In the genomic region with DNA sequence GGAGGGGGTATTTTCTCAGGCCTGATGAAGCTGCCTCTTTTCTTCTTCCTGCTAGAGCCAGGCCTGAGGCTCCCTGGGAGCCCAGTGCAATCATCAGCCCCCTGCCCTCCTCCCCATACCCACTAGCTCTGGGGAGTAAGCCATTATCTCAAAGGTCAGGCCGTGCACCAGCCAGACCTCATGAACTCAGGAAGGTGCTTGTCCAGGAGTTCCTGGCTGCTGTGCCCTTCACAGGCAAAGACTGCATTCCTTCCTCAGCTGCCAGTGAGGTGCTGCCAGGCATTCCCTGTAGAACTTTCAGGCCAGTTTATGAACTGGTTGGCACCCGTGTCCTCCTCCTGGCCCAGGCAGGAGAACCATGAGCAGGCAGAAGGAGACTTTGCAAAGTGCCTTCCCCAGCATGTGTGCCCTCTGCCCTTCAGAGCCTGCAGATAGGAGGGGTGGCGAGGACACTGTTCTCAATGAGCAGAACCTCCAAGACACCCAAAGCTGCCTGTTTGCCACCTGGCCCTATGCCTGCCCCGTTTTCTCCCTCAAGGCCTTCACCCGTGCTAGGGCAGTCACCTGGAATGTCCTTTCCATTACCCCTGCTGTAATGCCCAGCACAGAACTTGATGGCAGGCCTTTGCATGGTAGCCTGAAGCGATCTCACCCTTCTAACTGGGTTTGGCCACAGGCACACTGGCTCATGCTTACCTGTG, we compare ENCODE assay signal across 19 cellular contexts. TPM values are rescaled to one million over a fixed set of nuclear protein-coding genes. Genes with fewer than 3 reads are reported as not detected.
DNase-seq lines count a peak whose midpoint lies in the region; ATAC-seq and TF ChIP-seq lines count a peak whose summit lies in the region.
"Had no signal": no experiment of that assay in that cellular context is flagged by ENCODE, and none has a peak within 500 bp of the region (broad histone marks: within the 10 kb centered on the region; RNA-seq: fewer than 3 reads in every experiment).

No MANE protein-coding gene starts in this region.

- no peak for ATAC-seq in stimulated activated effector memory CD8-positive, alpha-beta T cell treated with anti-CD3 and anti-CD28 coated beads, Interleukin-12 subunit alpha, Interleukin-12 subunit beta, amount 100 ng/mL, for 72 hours
- no peak for ATAC-seq in HG02870 (IDR thresholded peaks at IDR 0.05; ENCODE audit: unreplicated experiment)
- ATAC-seq: activated naive CD4-positive, alpha-beta T cell treated with anti-CD3 and anti-CD28 coated beads, Interleukin-2, amount 50 U/mL, for 72 hours; gastrocnemius medialis had no signal

- no peak for TF ChIP-seq CTCF in GM20000 (IDR thresholded peaks at IDR 0.05; ENCODE audit: extremely low read depth, missing control alignments)
- TF ChIP-seq CTCF in WI38 (IDR thresholded peaks at IDR 0.05; ENCODE audit: low read depth, low read length): no peak
- no peak for TF ChIP-seq CTCF in left ventricle myocardium inferior (IDR thresholded peaks at IDR 0.05; ENCODE audit: borderline replicate concordance)
- no peak for TF ChIP-seq CTCF in sigmoid colon (IDR thresholded peaks at IDR 0.05)

- H3K4me3 ChIP-seq in WI38 (ENCODE audit: low read depth, low read length) (peak overlapping the region; percentile 98), left ventricle myocardium inferior (peak overlapping the region; percentile 77), sigmoid colon (no peak overlapping the region)
- H3K4me3 ChIP-seq: BLaER1 treated with 17β-estradiol and CSF1 and Interleukin-3, amounts not matched to agents 10 nM and 100 nM; PC-9 had no signal

- H3K27ac ChIP-seq in left ventricle myocardium inferior (replicated peaks) (peak overlapping the region; percentile 93), sigmoid colon (peak overlapping the region in 1 of 4 donors; percentile 91)
- H3K27ac ChIP-seq: BLaER1 treated with 17β-estradiol and CSF1 and Interleukin-3, amounts not matched to agents 10 nM and 100 nM; PC-9 had no signal

- H3K36me3 Mint-ChIP-seq in stimulated activated effector memory CD8-positive, alpha-beta T cell treated with anti-CD3 and anti-CD28 coated beads, Interleukin-12 subunit alpha, Interleukin-12 subunit beta, amount 100 ng/mL, for 72 hours: no peaks in the 10 kb centered on the region

- DNase-seq in GM20000 (ENCODE audit: low spot score) (peak; percentile 33), left ventricle myocardium inferior (no peak), sigmoid colon (peak; percentile 54), HT-29 (ENCODE audit: low spot score) (no peak), NCI-H446 (lab: John Stamatoyannopoulos, UW) (no peak)
- no peak for DNase-seq in stimulated activated effector memory CD8-positive, alpha-beta T cell treated with anti-CD3 and anti-CD28 coated beads, Interleukin-12 subunit alpha, Interleukin-12 subunit beta, amount 100 ng/mL, for 72 hours (ENCODE audit: low spot score in 2 of 2)
- DNase-seq: NCI-H1092, NCI-H226, nucleus accumbens, PC-9 had no signal

- 44 to 59% methylated on average over 6 of the region's 6 CpGs for WGBS in sigmoid colon, 2 donors

- H3K27me3 ChIP-seq in left ventricle myocardium inferior (ENCODE audit: low read depth): peaks cover 76% of the 10 kb centered on the region
- H3K27me3 ChIP-seq in sigmoid colon: peaks cover 65 to 96% (median 88%) of the 10 kb centered on the region in 3 donors

- H3K4me1 Mint-ChIP-seq in stimulated activated effector memory CD8-positive, alpha-beta T cell treated with anti-CD3 and anti-CD28 coated beads, Interleukin-12 subunit alpha, Interleukin-12 subunit beta, amount 100 ng/mL, for 72 hours: peaks cover 39% of the 10 kb centered on the region

- no peaks in the 10 kb centered on the region for H3K9me3 Mint-ChIP-seq in stimulated activated effector memory CD8-positive, alpha-beta T cell treated with anti-CD3 and anti-CD28 coated beads, Interleukin-12 subunit alpha, Interleukin-12 subunit beta, amount 100 ng/mL, for 72 hours
- H3K9me3 Mint-ChIP-seq: activated naive CD4-positive, alpha-beta T cell treated with anti-CD3 and anti-CD28 coated beads, Interleukin-2, amount 50 U/mL, for 72 hours; dendritic cell treated with granulocyte-macrophage colony-stimulating factor and Interleukin-4, amounts not matched to agents 40 ng/mL and 50 ng/mL, for 4 days; T-helper 2 cell treated with Interferon-gamma antibody and Interleukin-4, amounts not matched to agents 5 μg/mL and 100 μg/mL, for 36 hours had no signal

- intact Hi-C loops in left ventricle myocardium inferior (cut with micrococcal nuclease): loop anchor here (10.0 kb wide), 1 partner anchor 403 kb away; no protein-coding TSS in a partner anchor
- intact Hi-C loops in sigmoid colon (cut with DNase I): no loop called here

- H3K9me3 ChIP-seq in left ventricle myocardium inferior (replicated peaks) (no peaks in the 10 kb centered on the region), sigmoid colon (no peaks in the 10 kb centered on the region)
- H3K9me3 ChIP-seq: gastrocnemius medialis had no signal

- H3K4me1 ChIP-seq in left ventricle myocardium inferior: peaks cover 68% of the 10 kb centered on the region
- peaks cover 0 to 69% (median 65%) of the 10 kb centered on the region in 4 donors for H3K4me1 ChIP-seq in sigmoid colon

- TF ChIP-seq POLR2A in sigmoid colon (IDR thresholded peaks at IDR 0.05): no peak

- H3K36me3 ChIP-seq in left ventricle myocardium inferior: peaks cover 10% of the 10 kb centered on the region
- H3K36me3 ChIP-seq in sigmoid colon: no peaks in the 10 kb centered on the region
- H3K36me3 ChIP-seq: BLaER1 treated with 17β-estradiol and CSF1 and Interleukin-3, amounts not matched to agents 10 nM and 100 nM; gastrocnemius medialis had no signal

- H3K27ac Mint-ChIP-seq in stimulated activated effector memory CD8-positive, alpha-beta T cell treated with anti-CD3 and anti-CD28 coated beads, Interleukin-12 subunit alpha, Interleukin-12 subunit beta, amount 100 ng/mL, for 72 hours: no peak overlapping the region
- H3K27ac Mint-ChIP-seq: activated naive CD4-positive, alpha-beta T cell treated with anti-CD3 and anti-CD28 coated beads, Interleukin-2, amount 50 U/mL, for 72 hours; dendritic cell treated with granulocyte-macrophage colony-stimulating factor and Interleukin-4, amounts not matched to agents 40 ng/mL and 50 ng/mL, for 4 days; T-helper 2 cell treated with Interferon-gamma antibody and Interleukin-4, amounts not matched to agents 5 μg/mL and 100 μg/mL, for 36 hours had no signal

- H3K4me3 Mint-ChIP-seq in stimulated activated effector memory CD8-positive, alpha-beta T cell treated with anti-CD3 and anti-CD28 coated beads, Interleukin-12 subunit alpha, Interleukin-12 subunit beta, amount 100 ng/mL, for 72 hours: no peak overlapping the region
- H3K4me3 Mint-ChIP-seq: dendritic cell treated with granulocyte-macrophage colony-stimulating factor and Interleukin-4, amounts not matched to agents 40 ng/mL and 50 ng/mL, for 4 days; T-helper 2 cell treated with Interferon-gamma antibody and Interleukin-4, amounts not matched to agents 5 μg/mL and 100 μg/mL, for 36 hours had no signal

- no peak for TF ChIP-seq EP300 in sigmoid colon (IDR thresholded peaks at IDR 0.05)

RNA-seq across cellular contexts. Expression of a gene that starts 7.7 kb away (rescaled TPM):
- total RNA-seq in left ventricle myocardium inferior: 8.2 TPM
- 1 to 10 TPM in 3 of 4 donors, under 1 TPM in 1; 0.99 to 5.3 (median 2.3) TPM for total RNA-seq in sigmoid colon
- 1 to 10 TPM; 2.3 to 5.3 (median 3.6) TPM for polyA plus RNA-seq in sigmoid colon
- total RNA-seq in HT-29 (2014; rRNA removed; shearing (Covaris generic)): 0.08 TPM in 1 of 2 replicates, not detected in the other
- total RNA-seq: activated naive CD4-positive, alpha-beta T cell treated with anti-CD3 and anti-CD28 coated beads, Interleukin-2, amount 50 U/mL, for 72 hours had no signal

RNA-seq across cellular contexts. Expression of a gene that starts 44.9 kb away (rescaled TPM):
- not detected for total RNA-seq in left ventricle myocardium inferior
- not detected for total RNA-seq in sigmoid colon
- polyA plus RNA-seq in sigmoid colon: not detected
- not detected in 2 replicates for total RNA-seq in HT-29 (2014; rRNA removed; shearing (Covaris generic))
- total RNA-seq: activated naive CD4-positive, alpha-beta T cell treated with anti-CD3 and anti-CD28 coated beads, Interleukin-2, amount 50 U/mL, for 72 hours; gastrocnemius medialis; HT1080; liver; PC-9 had no signal
- polyA plus RNA-seq: liver had no signal

Comparison
In these comparisons a context has a peak if more than half of its experiments do, and no peak if none do; other contexts are left out.
1. DNase-seq: peak in GM20000 (single experiment) and sigmoid colon (single experiment); none in left ventricle myocardium inferior (single experiment), stimulated activated effector memory CD8-positive, alpha-beta T cell treated with anti-CD3 and anti-CD28 coated beads, Interleukin-12 subunit alpha, Interleukin-12 subunit beta, amount 100 ng/mL, for 72 hours (0 of 2), HT-29 (single experiment) and NCI-H446 (0 of 2).
2. H3K4me3 ChIP-seq: peak in WI38 (single experiment) and left ventricle myocardium inferior (single experiment); none in sigmoid colon (0 of 4).